In genomic region chr4:145602129-145602760, GRCh38 we compare ENCODE assay signal across 14 cellular contexts. TPM values are rescaled to one million over a fixed set of nuclear protein-coding genes. Genes with fewer than 3 reads are reported as not detected.
DNase-seq lines count a peak whose midpoint lies in the region; ATAC-seq and TF ChIP-seq lines count a peak whose summit lies in the region.
"Had no signal": no experiment of that assay in that cellular context is flagged by ENCODE, and none has a peak within 500 bp of the region (broad histone marks: within the 10 kb centered on the region; RNA-seq: fewer than 3 reads in every experiment).

No MANE protein-coding gene starts in this region.

- H3K79me2 ChIP-seq in PC-3 (ENCODE audit: low read length): no peaks in the 10 kb centered on the region

- TF ChIP-seq POLR2A in testis (IDR thresholded peaks at IDR 0.05): no peak

- no peaks in the 10 kb centered on the region for H4K20me1 ChIP-seq in PC-3 (ENCODE audit: low read length)

- H3K9me3 ChIP-seq in PC-3 (ENCODE audit: low read length): no peaks in the 10 kb centered on the region
- no peaks in the 10 kb centered on the region for H3K9me3 ChIP-seq in testis
- H3K9me3 ChIP-seq: Caco-2 had no signal

- H3K27ac ChIP-seq in PC-3 (ENCODE audit: low read length): no peak overlapping the region
- H3K27ac ChIP-seq in testis: no peak overlapping the region
- H3K27ac ChIP-seq: C4-2B had no signal

- peak; percentile 96 for ATAC-seq in PC-3
- ATAC-seq in left lobe of liver: peak; percentile 35
- ATAC-seq in omental fat pad (ENCODE audit: low FRiP score): no peak
- ATAC-seq in HG02798 (IDR thresholded peaks at IDR 0.05; ENCODE audit: poor library complexity, unreplicated experiment): no peak
- ATAC-seq: CD8-positive, alpha-beta T cell had no signal

- TF ChIP-seq CTCF in PC-3 (conservative IDR thresholded peaks at IDR 0.05; ENCODE audit: low read depth, low read length) (no peak), omental fat pad (IDR thresholded peaks at IDR 0.05) (no peak), testis (IDR thresholded peaks at IDR 0.05) (no peak)

- no peaks in the 10 kb centered on the region for H3F3A ChIP-seq in PC-3 (ENCODE audit: low read length, unreplicated experiment)

- H3K36me3 ChIP-seq in PC-3 (ENCODE audit: low read depth, low read length) (no peaks in the 10 kb centered on the region), testis (ENCODE audit: low read depth, missing control alignments) (no peaks in the 10 kb centered on the region)

- H3K4me2 ChIP-seq in PC-3 (ENCODE audit: low read length): peak overlapping the region; percentile 40

- H3K9me2 ChIP-seq in PC-3 (replicated peaks; ENCODE audit: low read length): no peaks in the 10 kb centered on the region

- POLR2A ChIA-PET in PC-3 (lab: Charles Lee; ENCODE audit: unreplicated experiment): no interaction called here

- H3K4me3 ChIP-seq in PC-3 (ENCODE audit: low read length): no peak overlapping the region
- no peak overlapping the region for H3K4me3 ChIP-seq in testis

- DNase-seq in PC-3 (peak; percentile 51), left lobe of liver (ENCODE audit: low spot score) (no peak), renal cortical epithelial cell (ENCODE audit: low read depth) (peak; percentile 82), omental fat pad (ENCODE audit: low spot score) (no peak), testis (no peak)
- DNase-seq: Caco-2; CD4-positive, CD25-positive, alpha-beta regulatory T cell; CD8-positive, alpha-beta T cell; DMS153; DND-41; H7; HCEC 1CT had no signal

- CTCF ChIA-PET in PC-3 (lab: Charles Lee): no interaction called here

- H3K9ac ChIP-seq in PC-3 (ENCODE audit: low read length): no peak overlapping the region

- intact Hi-C loops in PC-3 (cut with micrococcal nuclease): loop anchor here (5.0 kb wide), 1 partner anchor 100 kb away; no protein-coding TSS in a partner anchor
- intact Hi-C loops in testis (cut with DNase I; ENCODE audit: low total_unique reads): no loop called here

- WGBS in testis, 2 donors: 72 to 77% methylated on average over 4 of the region's 4 CpGs

- BruUV-seq in PC-3 (replicated peaks; lab: Mats Ljungman, UMichigan): no TSS peak

- H2AFZ ChIP-seq in PC-3 (ENCODE audit: low read length): no peak overlapping the region

- H3K27me3 ChIP-seq in PC-3 (ENCODE audit: low read length) (no peaks in the 10 kb centered on the region), testis (no peaks in the 10 kb centered on the region)

- H3K4me1 ChIP-seq in PC-3 (ENCODE audit: insufficient read depth, low read length): peaks cover 24% of the 10 kb centered on the region
- no peaks in the 10 kb centered on the region for H3K4me1 ChIP-seq in testis
- H3K4me1 ChIP-seq: Caco-2 had no signal

RNA-seq across cellular contexts. Expression of gene MMAA, which starts 16.9 kb away (rescaled TPM):
- 2.6 and 5.3 TPM in 2 replicates for total RNA-seq in PC-3 (2014; rRNA removed)
- 20.7 TPM for total RNA-seq in left lobe of liver
- 10.2 and 17.4 TPM in 2 replicates for total RNA-seq in renal cortical epithelial cell
- total RNA-seq in omental fat pad: 1 to 10 TPM; 2.8 to 5.7 (median 4.5) TPM
- total RNA-seq in testis: 1 to 10 TPM; 7.9 to 9.8 TPM
- polyA plus RNA-seq in testis (ENCODE audit: insufficient read depth, low read depth, low replicate concordance): 16.1 TPM

Comparison
In these comparisons a context has a peak if more than half of its experiments do, and no peak if none do; other contexts are left out.
1. ATAC-seq: peak in PC-3 (single experiment) and left lobe of liver (single experiment); none in omental fat pad (single experiment) and HG02798 (single experiment).
2. DNase-seq: peak in PC-3 (single experiment) and renal cortical epithelial cell (single experiment); none in left lobe of liver (single experiment), omental fat pad (single experiment) and testis (single experiment).